8 cellular contexts compared by ENCODE assay signal in genomic region chr10:101569465-101569837, GRCh38. TPM values are rescaled to one million over a fixed set of nuclear protein-coding genes. Genes with fewer than 3 reads are reported as not detected.
DNase-seq lines count a peak whose midpoint lies in the region; ATAC-seq and TF ChIP-seq lines count a peak whose summit lies in the region.

No MANE protein-coding gene starts in this region.

- no peak overlapping the region for H3K27ac ChIP-seq in cardiac muscle cell
- no peak overlapping the region for H3K27ac ChIP-seq in left lung

- DNase-seq in cardiac muscle cell (ENCODE audit: low read depth in 1 of 2, low spot score in 1 of 2) (peak in 1 of 2 donors; percentile 40), left cardiac atrium (no peak), adipocyte (ENCODE audit: low read depth) (no peak), left lung (no peak), type B pancreatic cell (ENCODE audit: extremely low spot score, unreplicated experiment) (no peak), NCI-H510A (lab: John Stamatoyannopoulos, UW) (no peak)

- H3K4me1 Mint-ChIP-seq in type B pancreatic cell (ENCODE audit: unreplicated experiment), result peaks cover 8% of the 10 kb centered on the region

- no peaks in the 10 kb centered on the region for H3K4me1 ChIP-seq in cardiac muscle cell (ENCODE audit: low read depth)
- H3K4me1 ChIP-seq in adipocyte (ENCODE audit: control insufficient read depth, insufficient read depth, low read length), result peaks cover 14% of the 10 kb centered on the region
- H3K4me1 ChIP-seq in left lung, result peaks cover 13 to 25% of the 10 kb centered on the region in 2 donors

- TF ChIP-seq POLR2A in GM18505 (IDR thresholded peaks at IDR 0.05; ENCODE audit: borderline replicate concordance, extremely low read depth, insufficient read depth, insufficient read length), result no peak

- H3K36me3 ChIP-seq in cardiac muscle cell (no peaks in the 10 kb centered on the region), adipocyte (ENCODE audit: control insufficient read depth, insufficient read depth, low read length, severe bottlenecking) (no peaks in the 10 kb centered on the region), left lung (no peaks in the 10 kb centered on the region)

- H3K4me3 ChIP-seq in cardiac muscle cell (peak overlapping the region; percentile 40), adipocyte (ENCODE audit: low read length) (peak overlapping the region; percentile 79), left lung (peak overlapping the region; percentile 25 to 54)

- peaks cover 3% of the 10 kb centered on the region for H3K27me3 ChIP-seq in cardiac muscle cell
- H3K27me3 ChIP-seq in adipocyte (replicated peaks; ENCODE audit: control insufficient read depth, insufficient read depth, low read length), result peaks cover 46% of the 10 kb centered on the region
- peaks cover 31 to 65% of the 10 kb centered on the region in 2 donors for H3K27me3 ChIP-seq in left lung

- peaks cover 71% of the 10 kb centered on the region for H3K27me3 Mint-ChIP-seq in type B pancreatic cell

- H3K27ac Mint-ChIP-seq in type B pancreatic cell, result peak overlapping the region; percentile 29

- intact Hi-C loops in left cardiac atrium (cut with DNase I) (loop anchor here (5.0 to 10.0 kb wide), 2 partner anchors 275 to 352 kb away; no protein-coding TSS in a partner anchor), left lung (cut with DNase I) (loop anchor here in 1 of 2 donors (5.0 kb wide), 1 partner anchor 352 kb away; no protein-coding TSS in a partner anchor)

- peak overlapping the region; percentile 82 for H3K4me3 Mint-ChIP-seq in type B pancreatic cell

- no peaks in the 10 kb centered on the region for H3K9me3 Mint-ChIP-seq in type B pancreatic cell

- TF ChIP-seq CTCF in cardiac muscle cell (IDR thresholded peaks at IDR 0.05; ENCODE audit: low read depth, low read length), result no peak
- no peak for TF ChIP-seq CTCF in left lung (IDR thresholded peaks at IDR 0.05)
- no peak for TF ChIP-seq CTCF in type B pancreatic cell (conservative IDR thresholded peaks at IDR 0.05)

- H3K9me3 ChIP-seq in cardiac muscle cell (ENCODE audit: low read depth), result no peaks in the 10 kb centered on the region
- H3K9me3 ChIP-seq in adipocyte (ENCODE audit: control insufficient read depth, low read length), result peaks cover 10% of the 10 kb centered on the region
- peaks cover 0 to 7% of the 10 kb centered on the region in 2 donors for H3K9me3 ChIP-seq in left lung

- no peak overlapping the region for H3K9ac ChIP-seq in adipocyte (ENCODE audit: low read length)

- ATAC-seq in left cardiac atrium (no peak), left lung (no peak), HG03097 (IDR thresholded peaks at IDR 0.05; ENCODE audit: low FRiP score, unreplicated experiment) (no peak), GM18505 (IDR thresholded peaks at IDR 0.05; ENCODE audit: unreplicated experiment) (no peak)

- no peaks in the 10 kb centered on the region for H3K36me3 Mint-ChIP-seq in type B pancreatic cell

RNA-seq across cellular contexts. Expression of gene POLL, which starts 18.6 kb away (rescaled TPM):
- 27.6 and 28.0 TPM in 2 replicates for total RNA-seq in cardiac muscle cell
- polyA plus RNA-seq in cardiac muscle cell, result 41.7 and 43.0 TPM in 2 replicates
- 10 to 100 TPM; 16.2 to 19.3 TPM for total RNA-seq in left cardiac atrium
- 10 to 100 TPM; 22.2 to 27.8 TPM for total RNA-seq in left lung
- 39.3 and 39.8 TPM in 2 replicates for total RNA-seq in type B pancreatic cell (ENCODE audit: low replicate concordance)

RNA-seq across cellular contexts. Expression of gene DPCD, which starts 18.7 kb away (rescaled TPM):
- total RNA-seq in cardiac muscle cell (120 and 257 TPM in 2 replicates), left cardiac atrium (10 to 100 TPM; 15.5 to 17.6 TPM), left lung (10 to 100 TPM; 13.5 TPM), type B pancreatic cell (ENCODE audit: low replicate concordance) (32.3 and 37.3 TPM in 2 replicates)
- polyA plus RNA-seq in cardiac muscle cell, result 146 and 161 TPM in 2 replicates
